2 cellular contexts compared by ENCODE assay signal in genomic region chr2:67338601-67339233, GRCh38.
TF ChIP-seq lines count a peak whose summit lies in the region.

No MANE protein-coding gene starts in this region.

TF ChIP-seq in GM23338, 12 proteins besides CTCF, POLR2A, EP300 and RAD21 (continued from another document):
- TF ChIP-seq ZNF462 (CRISPR knock-in tag; IDR thresholded peaks at IDR 0.05): no peak
- TF ChIP-seq CREB1 (CRISPR knock-in tag; IDR thresholded peaks at IDR 0.05; ENCODE audit: low read depth): no peak
- TF ChIP-seq EZH2phosphoT487 (IDR thresholded peaks at IDR 0.05; ENCODE audit: unreplicated experiment): no peak
- TF ChIP-seq REST (IDR thresholded peaks at IDR 0.05; ENCODE audit: unreplicated experiment): no peak
- TF ChIP-seq EZH2 (IDR thresholded peaks at IDR 0.05; ENCODE audit: low read depth, unreplicated experiment): no peak
- TF ChIP-seq ZNF331 (CRISPR knock-in tag; IDR thresholded peaks at IDR 0.05; ENCODE audit: low read depth): no peak
- no peak for TF ChIP-seq STAT1 (IDR thresholded peaks at IDR 0.05; ENCODE audit: unreplicated experiment)
- TF ChIP-seq NANOG (IDR thresholded peaks at IDR 0.05; ENCODE audit: borderline replicate concordance): no peak
- no peak; the same call in 1 of the 2 replicates for TF ChIP-seq POLR2AphosphoS5 (IDR thresholded peaks at IDR 0.05; ENCODE audit: low read depth)

TF ChIP-seq in WTC11, 78 proteins besides CTCF, POLR2A, EP300 and RAD21 (continued from another document):
- TF ChIP-seq USF1 (CRISPR knock-in tag; IDR thresholded peaks at IDR 0.05): no peak
- peak; percentile 61 for TF ChIP-seq ZNF425 (CRISPR knock-in tag; conservative IDR thresholded peaks at IDR 0.05)
- TF ChIP-seq CBFB (CRISPR knock-in tag; IDR thresholded peaks at IDR 0.05; ENCODE audit: low read depth): no peak
- TF ChIP-seq ATF6 (CRISPR knock-in tag; IDR thresholded peaks at IDR 0.05): no peak
- TF ChIP-seq ZNF671 (CRISPR knock-in tag; IDR thresholded peaks at IDR 0.05): peak; percentile 93
- TF ChIP-seq CDX4 (CRISPR knock-in tag; IDR thresholded peaks at IDR 0.05; ENCODE audit: borderline replicate concordance): no peak
- no peak for TF ChIP-seq FOXP4 (CRISPR knock-in tag; IDR thresholded peaks at IDR 0.05)
- no peak for TF ChIP-seq ATF1 (CRISPR knock-in tag; IDR thresholded peaks at IDR 0.05)
- TF ChIP-seq TEAD4 (CRISPR knock-in tag; IDR thresholded peaks at IDR 0.05): no peak
- TF ChIP-seq EMX1 (CRISPR knock-in tag; IDR thresholded peaks at IDR 0.05): peak; percentile 92; the same call in 1 of the 2 replicates
- TF ChIP-seq AFF4 (CRISPR knock-in tag; IDR thresholded peaks at IDR 0.05; ENCODE audit: borderline replicate concordance): no peak
- no peak for TF ChIP-seq SOX15 (CRISPR knock-in tag; IDR thresholded peaks at IDR 0.05)
- TF ChIP-seq ERG (CRISPR knock-in tag; IDR thresholded peaks at IDR 0.05): peak; percentile 92
- peak; percentile 95 for TF ChIP-seq PRRX2 (CRISPR knock-in tag; IDR thresholded peaks at IDR 0.05)
- TF ChIP-seq E2F1 (CRISPR knock-in tag; IDR thresholded peaks at IDR 0.05): no peak
- no peak for TF ChIP-seq ZBTB43 (CRISPR knock-in tag; IDR thresholded peaks at IDR 0.05)
- TF ChIP-seq SMAD4 (CRISPR knock-in tag; IDR thresholded peaks at IDR 0.05): no peak
- TF ChIP-seq AR (CRISPR knock-in tag; IDR thresholded peaks at IDR 0.05): peak; percentile 94
- peak; percentile 25; the same call in 1 of the 2 replicates for TF ChIP-seq ZNF416 (CRISPR knock-in tag; IDR thresholded peaks at IDR 0.05)
- TF ChIP-seq CREB1 (CRISPR knock-in tag; IDR thresholded peaks at IDR 0.05): no peak
